In genomic region chrX:14922437-14922836, GRCh38 we compare ENCODE assay signal across 13 cellular contexts. TPM values are rescaled to one million over a fixed set of nuclear protein-coding genes. Genes with fewer than 3 reads are reported as not detected.
DNase-seq lines count a peak whose midpoint lies in the region; ATAC-seq and TF ChIP-seq lines count a peak whose summit lies in the region.
"Had no signal": no experiment of that assay in that cellular context is flagged by ENCODE, and none has a peak within 500 bp of the region (broad histone marks: within the 10 kb centered on the region; RNA-seq: fewer than 3 reads in every experiment).

No MANE protein-coding gene starts in this region.

- intact Hi-C loops in left ventricle myocardium superior (cut with micrococcal nuclease), result no loop called here
- intact Hi-C loops in Right ventricle myocardium superior (cut with DNase I), result no loop called here

- WGBS in SK-N-SH (ENCODE audit: low lambda C conversion rate), result 49% methylated on average over 5 of the region's 6 CpGs
- 38% methylated on average over 6 of the region's 6 CpGs for WGBS in smooth muscle cell (ENCODE audit: low lambda C conversion rate)

- H4K20me1 ChIP-seq in SK-N-SH (ENCODE audit: insufficient read depth) (no peaks in the 10 kb centered on the region), smooth muscle cell (ENCODE audit: low read depth) (no peaks in the 10 kb centered on the region)

- H2AFZ ChIP-seq in SK-N-SH (ENCODE audit: low read depth) (no peak overlapping the region), smooth muscle cell (ENCODE audit: low read depth) (no peak overlapping the region)

- H3K4me3 ChIP-seq in SK-N-SH (ENCODE audit: low read depth in 2 of 2, low read length in 1 of 2) (no peak overlapping the region), fibroblast of mammary gland (ENCODE audit: control insufficient read depth, low read depth, low read length) (no peak overlapping the region), smooth muscle cell (peak overlapping the region; percentile 12)
- H3K4me3 ChIP-seq: BLaER1, skin epidermis had no signal

- CTCF ChIA-PET in SK-N-SH (lab: Yijun Ruan, JAX), result no interaction called here

- ATAC-seq in left ventricle myocardium superior (peak; percentile 41), Right ventricle myocardium superior (ENCODE audit: poor library complexity) (no peak), HG02571 (IDR thresholded peaks at IDR 0.05; ENCODE audit: unreplicated experiment) (no peak), HG03460 (IDR thresholded peaks at IDR 0.05; ENCODE audit: unreplicated experiment) (no peak)
- ATAC-seq: T-helper 17 cell had no signal

- TF ChIP-seq EP300 in SK-N-SH (IDR thresholded peaks at IDR 0.05; ENCODE audit: borderline replicate concordance in 1 of 2, low read depth in 1 of 2, low read length in 1 of 2), result no peak

- TF ChIP-seq CTCF in SK-N-SH (IDR thresholded peaks at IDR 0.05), result no peak
- no peak for TF ChIP-seq CTCF in fibroblast of mammary gland (conservative IDR thresholded peaks at IDR 0.05; ENCODE audit: control insufficient read depth, insufficient read depth, low read depth, low read length)
- TF ChIP-seq CTCF in smooth muscle cell (IDR thresholded peaks at IDR 0.05; ENCODE audit: borderline replicate concordance, insufficient read depth, poor library complexity, severe bottlenecking), result no peak

- no peaks in the 10 kb centered on the region for H3K9me2 ChIP-seq in SK-N-SH

- DNase-seq in left ventricle myocardium superior, result no peak
- no peak for DNase-seq in Right ventricle myocardium superior
- no peak for DNase-seq in SK-N-SH
- peak; percentile 77 for DNase-seq in fibroblast of mammary gland (ENCODE audit: low read depth)
- no peak for DNase-seq in smooth muscle cell (lab: John Stamatoyannopoulos, UW; ENCODE audit: unreplicated experiment)
- no peak for DNase-seq in NCI-H1436 (lab: John Stamatoyannopoulos, UW)
- DNase-seq: naive B cell, NCI-H2029 treated with DMSO at 0.1 percent for 48 hours, T-helper 17 cell had no signal

- H3K27me3 ChIP-seq in SK-N-SH (ENCODE audit: insufficient read depth) (no peaks in the 10 kb centered on the region), smooth muscle cell (ENCODE audit: low read depth) (no peaks in the 10 kb centered on the region)

- peak overlapping the region in 1 of 2 experiments; percentile 59; a peak in 2 of 4 replicates for H3K27ac ChIP-seq in SK-N-SH (ENCODE audit: low read depth in 2 of 2, low read length in 1 of 2)
- H3K27ac ChIP-seq in smooth muscle cell (ENCODE audit: low read depth), result peak overlapping the region; percentile 86
- H3K27ac ChIP-seq: BLaER1, skin epidermis had no signal

- no peaks in the 10 kb centered on the region for H3K9me3 ChIP-seq in SK-N-SH
- H3K9me3 ChIP-seq in smooth muscle cell (replicated peaks; ENCODE audit: low read depth), result no peaks in the 10 kb centered on the region
- H3K9me3 ChIP-seq: BLaER1 had no signal

- no peak for TF ChIP-seq RAD21 in SK-N-SH (IDR thresholded peaks at IDR 0.05; ENCODE audit: low read length)

- H3K79me2 ChIP-seq in SK-N-SH (ENCODE audit: insufficient read depth) (no peaks in the 10 kb centered on the region), smooth muscle cell (ENCODE audit: low read depth) (no peaks in the 10 kb centered on the region)

- H3K4me2 ChIP-seq in SK-N-SH (no peak overlapping the region), smooth muscle cell (peak overlapping the region; percentile 57)
- H3K4me2 ChIP-seq: BLaER1 had no signal

- 0 out of 4 replicates have a peak, but pooled peaks cover 0 to 11% of the 10 kb centered on the region in 2 experiments for H3K4me1 ChIP-seq in SK-N-SH (ENCODE audit: control insufficient read depth in 1 of 2, insufficient read depth in 2 of 2, low read depth in 1 of 2, low read length in 1 of 2)
- no peaks in the 10 kb centered on the region for H3K4me1 ChIP-seq in smooth muscle cell (ENCODE audit: low read depth)
- H3K4me1 ChIP-seq: BLaER1 had no signal

- H3F3A ChIP-seq in SK-N-SH (replicated peaks; ENCODE audit: insufficient read depth) (peaks cover 8% of the 10 kb centered on the region), smooth muscle cell (ENCODE audit: low read depth) (peaks cover 3% of the 10 kb centered on the region)

- POLR2A ChIA-PET in SK-N-SH (lab: Yijun Ruan, JAX), result interaction anchor here (0.8 kb wide), 1 partner anchor 98 kb away, joined by 3 read pairs; no protein-coding TSS in a partner anchor

- H3K9ac ChIP-seq in SK-N-SH (peak overlapping the region; percentile 24; the same call in 1 of the 2 replicates), smooth muscle cell (ENCODE audit: low read depth) (peak overlapping the region; percentile 43)
- H3K9ac ChIP-seq: BLaER1 had no signal

- H3K36me3 ChIP-seq in SK-N-SH (replicated peaks in 1 of 2; ENCODE audit: control insufficient read depth in 1 of 2, insufficient read depth in 2 of 2, low read length in 1 of 2) (no peaks in the 10 kb centered on the region), smooth muscle cell (ENCODE audit: low read depth) (no peaks in the 10 kb centered on the region)

TF ChIP-seq in SK-N-SH, 30 proteins besides CTCF, POLR2A, EP300 and RAD21:
- TF ChIP-seq TCF12 (IDR thresholded peaks at IDR 0.05), result no peak; the same call in 1 of the 2 replicates
- peak; percentile 35; the same call in 1 of the 2 replicates for TF ChIP-seq JUND (IDR thresholded peaks at IDR 0.05)
- peak; percentile 24; the same call in 1 of the 2 replicates for TF ChIP-seq FOSL2 (IDR thresholded peaks at IDR 0.05; ENCODE audit: borderline replicate concordance, low read depth)
- TF ChIP-seq, protein P1, sequence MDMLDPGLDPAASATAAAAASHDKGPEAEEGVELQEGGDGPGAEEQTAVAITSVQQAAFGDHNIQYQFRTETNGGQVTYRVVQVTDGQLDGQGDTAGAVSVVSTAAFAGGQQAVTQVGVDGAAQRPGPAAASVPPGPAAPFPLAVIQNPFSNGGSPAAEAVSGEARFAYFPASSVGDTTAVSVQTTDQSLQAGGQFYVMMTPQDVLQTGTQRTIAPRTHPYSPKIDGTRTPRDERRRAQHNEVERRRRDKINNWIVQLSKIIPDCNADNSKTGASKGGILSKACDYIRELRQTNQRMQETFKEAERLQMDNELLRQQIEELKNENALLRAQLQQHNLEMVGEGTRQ (IDR thresholded peaks at IDR 0.05; ENCODE audit: borderline replicate concordance, low read depth, low read length), result no peak

RNA-seq across cellular contexts. Expression of gene MOSPD2, which starts 49.2 kb away (rescaled TPM):
- total RNA-seq in left ventricle myocardium superior (5.8 TPM), Right ventricle myocardium superior (4.5 TPM), smooth muscle cell (20.0 and 28.3 TPM in 2 replicates)
- polyA plus RNA-seq in SK-N-SH (2012; rRNA removed) (7.6 and 11.6 TPM in 2 replicates), smooth muscle cell (10.6 and 10.8 TPM in 2 replicates)
- polyA plus RNA-seq in SK-N-SH (2012; cell fraction: cytosol; rRNA removed), result 9.2 and 11.4 TPM in 2 replicates
- polyA plus RNA-seq in SK-N-SH (2012; cell fraction: nucleus; rRNA removed), result 11.7 and 28.5 TPM in 2 replicates

RNA-seq across cellular contexts. Expression of gene FANCB, which starts 49.6 kb away (rescaled TPM):
- total RNA-seq in left ventricle myocardium superior (0.94 TPM), Right ventricle myocardium superior (0.35 TPM), smooth muscle cell (5.1 and 7.6 TPM in 2 replicates)
- polyA plus RNA-seq in SK-N-SH (2012; rRNA removed) (0.81 and 1.2 TPM in 2 replicates), smooth muscle cell (2.0 and 3.1 TPM in 2 replicates)
- 0.94 and 1.1 TPM in 2 replicates for polyA plus RNA-seq in SK-N-SH (2012; cell fraction: cytosol; rRNA removed)
- polyA plus RNA-seq in SK-N-SH (2012; cell fraction: nucleus; rRNA removed), result 1.2 and 1.9 TPM in 2 replicates
